ENCODE assay signal across 20 cellular contexts in the genomic region with DNA sequence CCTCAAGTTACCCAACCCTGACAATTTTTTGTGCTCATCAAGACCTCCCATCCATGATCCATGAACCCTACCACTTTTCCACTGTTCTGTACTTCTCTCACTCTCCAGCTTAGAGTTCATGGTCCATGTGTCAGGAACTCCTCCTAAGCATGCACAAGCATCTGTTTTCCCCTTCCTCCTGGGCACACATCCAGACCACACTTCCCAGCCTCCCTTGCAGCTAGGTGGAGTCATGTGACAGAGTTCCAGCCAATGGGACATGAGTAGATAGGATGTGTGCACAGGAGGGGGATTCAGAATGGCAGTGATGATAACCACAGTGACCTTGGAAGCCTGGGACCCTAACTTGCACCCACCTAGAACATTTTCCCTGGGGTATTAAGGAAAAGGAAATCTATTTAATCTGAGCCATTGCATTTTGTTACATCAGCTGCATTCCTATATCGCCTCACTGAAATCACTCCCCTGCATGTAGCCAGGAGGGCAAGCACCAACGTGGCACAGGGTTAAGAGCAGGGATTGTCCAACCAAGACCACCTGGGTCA. TPM values are rescaled to one million over a fixed set of nuclear protein-coding genes. Genes with fewer than 3 reads are reported as not detected.
DNase-seq lines count a peak whose midpoint lies in the region; ATAC-seq and TF ChIP-seq lines count a peak whose summit lies in the region.
"Had no signal": no experiment of that assay in that cellular context is flagged by ENCODE, and none has a peak within 500 bp of the region (broad histone marks: within the 10 kb centered on the region; RNA-seq: fewer than 3 reads in every experiment).

No MANE protein-coding gene starts in this region.

- H2BK120ac ChIP-seq in mesendoderm (ENCODE audit: low read depth, low read length), result no peak overlapping the region

- H2BK15ac ChIP-seq in mesendoderm (replicated peaks; ENCODE audit: low read depth), result no peak overlapping the region

- H3K9me3 Mint-ChIP-seq in WTC11, result peaks cover 41% of the 10 kb centered on the region
- H3K9me3 Mint-ChIP-seq in activated T-helper 2 cell treated with anti-CD3 and anti-CD28 coated beads, Interferon-gamma antibody, Interleukin-2, Interleukin-4, amounts not matched to agents 10 μg/mL and 5 μg/mL and 100 μg/mL, durations not matched to agents 14 hours and 24 hours and 36 hours, result peaks cover 35% of the 10 kb centered on the region

- peaks cover 2% of the 10 kb centered on the region for H3K27me3 Mint-ChIP-seq in WTC11 (ENCODE audit: low read depth)
- no peaks in the 10 kb centered on the region for H3K27me3 Mint-ChIP-seq in activated T-helper 2 cell treated with anti-CD3 and anti-CD28 coated beads, Interferon-gamma antibody, Interleukin-2, Interleukin-4, amounts not matched to agents 10 μg/mL and 5 μg/mL and 100 μg/mL, durations not matched to agents 14 hours and 24 hours and 36 hours (ENCODE audit: low read depth)

- no TSS peak for BruUV-seq in A673 (replicated peaks; lab: Mats Ljungman, UMichigan)

- H4K5ac ChIP-seq in mesendoderm (ENCODE audit: low read length), result no peak overlapping the region

- H3K36me3 Mint-ChIP-seq in WTC11, result peaks cover 29% of the 10 kb centered on the region
- H3K36me3 Mint-ChIP-seq in activated T-helper 2 cell treated with anti-CD3 and anti-CD28 coated beads, Interferon-gamma antibody, Interleukin-2, Interleukin-4, amounts not matched to agents 10 μg/mL and 5 μg/mL and 100 μg/mL, durations not matched to agents 14 hours and 24 hours and 36 hours (ENCODE audit: low read depth), result no peaks in the 10 kb centered on the region

- no peak overlapping the region for H4K8ac ChIP-seq in mesendoderm (ENCODE audit: low read depth, low read length)

- no peak overlapping the region for H2BK5ac ChIP-seq in mesendoderm (ENCODE audit: low read length)

- TF ChIP-seq CTCF in WTC11 (IDR thresholded peaks at IDR 0.05) (no peak), A673 (conservative IDR thresholded peaks at IDR 0.05; ENCODE audit: low read depth, low read length) (no peak), RWPE1 (conservative IDR thresholded peaks at IDR 0.05; ENCODE audit: low read depth) (no peak)

- no peaks in the 10 kb centered on the region for H3K27me3 ChIP-seq in mesendoderm (ENCODE audit: insufficient read depth, low read length, poor library complexity)
- no peaks in the 10 kb centered on the region for H3K27me3 ChIP-seq in A673 (replicated peaks; ENCODE audit: insufficient read depth, low read depth, low read length, poor library complexity)
- H3K27me3 ChIP-seq: BLaER1 treated with 17β-estradiol and CSF1 and Interleukin-3, amounts not matched to agents 10 nM and 100 nM; SJSA1 had no signal

- POLR2A ChIA-PET in WTC11 (lab: Charles Lee) (no interaction called here), A673 (lab: Charles Lee; ENCODE audit: low non-redundant PET) (no interaction called here), RWPE1 (lab: Yijun Ruan, JAX; ENCODE audit: low non-redundant PET) (no interaction called here)

- no peaks in the 10 kb centered on the region for H3K79me1 ChIP-seq in mesendoderm (ENCODE audit: low read length)

- H3K18ac ChIP-seq in mesendoderm (ENCODE audit: low read length), result no peak overlapping the region

- H3K4me3 ChIP-seq in mesendoderm (ENCODE audit: low read length), result peak overlapping the region; percentile 3
- no peak overlapping the region for H3K4me3 ChIP-seq in A673 (ENCODE audit: low read depth, low read length, poor library complexity, severe bottlenecking)
- H3K4me3 ChIP-seq: BLaER1 treated with 17β-estradiol and CSF1 and Interleukin-3, amounts not matched to agents 10 nM and 100 nM; SJSA1 had no signal

- no peaks in the 10 kb centered on the region for H3K79me2 ChIP-seq in mesendoderm (ENCODE audit: control insufficient read depth, insufficient read depth, low read length)

- no peak overlapping the region for H3K27ac Mint-ChIP-seq in WTC11
- H3K27ac Mint-ChIP-seq in activated T-helper 2 cell treated with anti-CD3 and anti-CD28 coated beads, Interferon-gamma antibody, Interleukin-2, Interleukin-4, amounts not matched to agents 10 μg/mL and 5 μg/mL and 100 μg/mL, durations not matched to agents 14 hours and 24 hours and 36 hours, result no peak overlapping the region

- CTCF ChIA-PET in WTC11 (lab: Charles Lee), result no interaction called here
- CTCF ChIA-PET in A673 (lab: Charles Lee), result no interaction called here
- CTCF ChIA-PET in RWPE1 (lab: Yijun Ruan, JAX), result no interaction called here

- no peak overlapping the region for H3K4ac ChIP-seq in mesendoderm (ENCODE audit: low read depth, low read length)

- peaks cover 4% of the 10 kb centered on the region; the same call in 1 of the 2 replicates for H3K4me1 Mint-ChIP-seq in WTC11
- peaks cover 29% of the 10 kb centered on the region for H3K4me1 Mint-ChIP-seq in activated T-helper 2 cell treated with anti-CD3 and anti-CD28 coated beads, Interferon-gamma antibody, Interleukin-2, Interleukin-4, amounts not matched to agents 10 μg/mL and 5 μg/mL and 100 μg/mL, durations not matched to agents 14 hours and 24 hours and 36 hours (ENCODE audit: low read depth)

- H3K36me3 ChIP-seq in mesendoderm (ENCODE audit: control insufficient read depth, insufficient read depth, low read length) (no peaks in the 10 kb centered on the region), A673 (ENCODE audit: insufficient read depth, low read length, poor library complexity, severe bottlenecking) (no peaks in the 10 kb centered on the region)
- H3K36me3 ChIP-seq: BLaER1 treated with 17β-estradiol and CSF1 and Interleukin-3, amounts not matched to agents 10 nM and 100 nM; SJSA1 had no signal

- H3K56ac ChIP-seq in mesendoderm (ENCODE audit: low read length), result no peak overlapping the region

- H3K4me1 ChIP-seq in mesendoderm (ENCODE audit: control insufficient read depth, low read depth, low read length) (peaks cover 3% of the 10 kb centered on the region), A673 (ENCODE audit: insufficient read depth, low read length, poor library complexity, severe bottlenecking) (peaks cover 4% of the 10 kb centered on the region)
- H3K4me1 ChIP-seq: SJSA1 had no signal

- intact Hi-C loops in A673 (cut with micrococcal nuclease; ENCODE audit: unreplicated experiment), result no loop called here
- intact Hi-C loops in activated T-helper 2 cell treated with anti-CD3 and anti-CD28 coated beads, Interferon-gamma antibody, Interleukin-2, Interleukin-4, amounts not matched to agents 10 μg/mL and 5 μg/mL and 100 μg/mL, durations not matched to agents 14 hours and 24 hours and 36 hours (cut with micrococcal nuclease), result no loop called here

- WGBS in mesendoderm (ENCODE audit: extremely low coverage, insufficient coverage, low lambda C conversion rate), result no CpG with 5 or more reads among the region's 2 CpGs

- no peak overlapping the region for H3K23ac ChIP-seq in mesendoderm (ENCODE audit: low read length)

- no peak for ATAC-seq in WTC11
- ATAC-seq: Right ventricle myocardium inferior had no signal

- H3K9ac ChIP-seq in mesendoderm (ENCODE audit: low read length), result no peak overlapping the region
- H3K9ac ChIP-seq: BLaER1 treated with 17β-estradiol and CSF1 and Interleukin-3, amounts not matched to agents 10 nM and 100 nM had no signal

- H3K4me2 ChIP-seq in mesendoderm (ENCODE audit: low read length), result no peak overlapping the region

- H2AK5ac ChIP-seq in mesendoderm (ENCODE audit: low read length), result peak overlapping the region; percentile 61

- DNase-seq in EH (ENCODE audit: low read depth) (peak; percentile 3), HT-29 (ENCODE audit: low spot score) (peak; percentile 29), WTC11 (ENCODE audit: low spot score) (no peak), mesendoderm (no peak), A673 (ENCODE audit: low spot score) (no peak), RWPE1 (ENCODE audit: low spot score) (no peak)
- DNase-seq in activated T-helper 2 cell treated with anti-CD3 and anti-CD28 coated beads, Interferon-gamma antibody, Interleukin-2, Interleukin-4, amounts not matched to agents 10 μg/mL and 5 μg/mL and 100 μg/mL, durations not matched to agents 14 hours and 24 hours and 36 hours (ENCODE audit: low spot score), result no peak
- DNase-seq: CD4-positive, alpha-beta memory T cell; DMS53; GOT3; NCI-H1092 treated with DMSO at 0.1 percent for 48 hours; NCI-H146; NCI-H2029; NCI-H345; NCI-H524 treated with DMSO at 0.1 percent for 48 hours; NCI-H82 had no signal

- peaks cover 5% of the 10 kb centered on the region for H3K9me3 ChIP-seq in A673 (ENCODE audit: low read depth, low read length, poor library complexity, severe bottlenecking)

- H3K27ac ChIP-seq in mesendoderm (ENCODE audit: low read depth, low read length) (no peak overlapping the region), A673 (ENCODE audit: low read depth, low read length, poor library complexity, severe bottlenecking) (no peak overlapping the region), RWPE1 (no peak overlapping the region)
- H3K27ac ChIP-seq: BLaER1 treated with 17β-estradiol and CSF1 and Interleukin-3, amounts not matched to agents 10 nM and 100 nM; SJSA1 had no signal

- no peak overlapping the region for H3K4me3 Mint-ChIP-seq in WTC11
- H3K4me3 Mint-ChIP-seq in activated T-helper 2 cell treated with anti-CD3 and anti-CD28 coated beads, Interferon-gamma antibody, Interleukin-2, Interleukin-4, amounts not matched to agents 10 μg/mL and 5 μg/mL and 100 μg/mL, durations not matched to agents 14 hours and 24 hours and 36 hours (ENCODE audit: low read depth), result no peak overlapping the region
- H3K4me3 Mint-ChIP-seq: CD4-positive, alpha-beta memory T cell had no signal

TF ChIP-seq in WTC11, 78 proteins besides CTCF, POLR2A, EP300 and RAD21 (continues in another document):
- TF ChIP-seq, protein P1, sequence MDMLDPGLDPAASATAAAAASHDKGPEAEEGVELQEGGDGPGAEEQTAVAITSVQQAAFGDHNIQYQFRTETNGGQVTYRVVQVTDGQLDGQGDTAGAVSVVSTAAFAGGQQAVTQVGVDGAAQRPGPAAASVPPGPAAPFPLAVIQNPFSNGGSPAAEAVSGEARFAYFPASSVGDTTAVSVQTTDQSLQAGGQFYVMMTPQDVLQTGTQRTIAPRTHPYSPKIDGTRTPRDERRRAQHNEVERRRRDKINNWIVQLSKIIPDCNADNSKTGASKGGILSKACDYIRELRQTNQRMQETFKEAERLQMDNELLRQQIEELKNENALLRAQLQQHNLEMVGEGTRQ (CRISPR knock-in tag; IDR thresholded peaks at IDR 0.05), result peak; percentile 68

RNA-seq across cellular contexts. Expression of a gene that starts 9.6 kb away (rescaled TPM):
- total RNA-seq in HT-29 (2014; rRNA removed; shearing (Covaris generic)), result not detected in 2 replicates
- 0.73 to 1.3 TPM (median 1.1 TPM) in 3 replicates for total RNA-seq in WTC11 (2021)
- polyA plus RNA-seq in mesendoderm (2013, experiment 1 of 2), result 0.03 TPM
- polyA plus RNA-seq in mesendoderm (2013, experiment 2 of 2), result 0.03 TPM
- total RNA-seq in A673 (2021), result not detected in 2 replicates
- total RNA-seq in activated T-helper 2 cell treated with anti-CD3 and anti-CD28 coated beads, Interferon-gamma antibody, Interleukin-2, Interleukin-4, amounts not matched to agents 10 μg/mL and 5 μg/mL and 100 μg/mL, durations not matched to agents 14 hours and 24 hours and 36 hours, result 0.09 TPM in 1 of 2 replicates, not detected in the other
- total RNA-seq: CD4-positive, alpha-beta memory T cell; Right ventricle myocardium inferior; T-helper 1 cell treated with Interleukin-12 subunit alpha and Interleukin-12 subunit beta and Interleukin-4 antibody, amounts not matched to agents 30 ng/mL and 1 ng/mL, for 36 hours had no signal
- polyA plus RNA-seq: CD4-positive, alpha-beta memory T cell had no signal

RNA-seq across cellular contexts. Expression of a gene that starts 22.4 kb away (rescaled TPM):
- 21.9 and 24.9 TPM in 2 replicates for total RNA-seq in HT-29 (2014; rRNA removed; shearing (Covaris generic))
- 52.9 to 58.7 TPM (median 56.6 TPM) in 3 replicates for total RNA-seq in WTC11 (2021)
- 44.7 TPM for polyA plus RNA-seq in mesendoderm (2013, experiment 1 of 2)
- polyA plus RNA-seq in mesendoderm (2013, experiment 2 of 2), result 48.3 TPM
- total RNA-seq in A673 (2021), result 50.3 and 52.0 TPM in 2 replicates
- total RNA-seq in activated T-helper 2 cell treated with anti-CD3 and anti-CD28 coated beads, Interferon-gamma antibody, Interleukin-2, Interleukin-4, amounts not matched to agents 10 μg/mL and 5 μg/mL and 100 μg/mL, durations not matched to agents 14 hours and 24 hours and 36 hours, result 82.8 and 94.1 TPM in 2 replicates

Comparison
In these comparisons a context has a peak if more than half of its experiments do, and no peak if none do; other contexts are left out.
1. DNase-seq: peak in EH (single experiment) and HT-29 (single experiment); none in WTC11 (single experiment), mesendoderm (single experiment), A673 (single experiment), activated T-helper 2 cell treated with anti-CD3 and anti-CD28 coated beads, Interferon-gamma antibody, Interleukin-2, Interleukin-4, amounts not matched to agents 10 μg/mL and 5 μg/mL and 100 μg/mL, durations not matched to agents 14 hours and 24 hours and 36 hours (single experiment) and RWPE1 (single experiment).